In the genomic region with DNA sequence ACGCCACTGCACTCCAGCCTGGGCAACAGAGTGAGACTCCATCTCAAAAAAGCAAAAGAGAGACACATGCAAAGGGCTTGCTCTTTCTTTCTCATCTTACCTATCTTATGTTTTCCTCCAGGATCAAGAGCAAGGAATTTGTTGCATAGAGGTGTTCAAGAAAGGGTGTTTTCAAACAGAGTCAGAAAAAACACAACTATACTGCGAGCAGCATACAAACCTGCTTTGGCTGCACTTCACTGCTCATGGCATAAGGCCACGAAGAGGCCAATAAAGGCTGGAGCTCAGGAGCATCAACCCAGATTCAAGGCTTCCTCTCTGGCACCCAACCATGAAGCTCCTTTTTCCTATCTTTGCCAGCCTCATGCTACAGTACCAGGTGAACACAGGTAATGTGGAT, we compare ENCODE assay signal across 30 cellular contexts. TPM values are rescaled to one million over a fixed set of nuclear protein-coding genes. Genes with fewer than 3 reads are reported as not detected.
A peak's percentile ranks its signal among the peaks of the same experiment; 100 is the strongest.
DNase-seq lines count a peak whose midpoint lies in the region; ATAC-seq and TF ChIP-seq lines count a peak whose summit lies in the region.
"Had no signal": no experiment of that assay in that cellular context is flagged by ENCODE, and none has a peak within 500 bp of the region (broad histone marks: within the 10 kb centered on the region; RNA-seq: fewer than 3 reads in every experiment).

A gene with protein sequence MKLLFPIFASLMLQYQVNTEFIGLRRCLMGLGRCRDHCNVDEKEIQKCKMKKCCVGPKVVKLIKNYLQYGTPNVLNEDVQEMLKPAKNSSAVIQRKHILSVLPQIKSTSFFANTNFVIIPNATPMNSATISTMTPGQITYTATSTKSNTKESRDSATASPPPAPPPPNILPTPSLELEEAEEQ (plus strand): TSS at position 301 of the 400 bp plus-strand sequence. CDS start 31 bp downstream, at position 332.

- H3K9me3 ChIP-seq in CD8-positive, alpha-beta T cell (ENCODE audit: low read length): no peaks in the 10 kb centered on the region
- H3K9me3 ChIP-seq in neutrophil (no peaks in the 10 kb centered on the region), tibial nerve (no peaks in the 10 kb centered on the region)
- H3K9me3 ChIP-seq: adrenal gland, left lung, ovary, upper lobe of right lung had no signal

- H3K36me3 ChIP-seq in CD8-positive, alpha-beta T cell (ENCODE audit: insufficient read depth, low read length): no peaks in the 10 kb centered on the region
- H3K36me3 ChIP-seq in neutrophil: no peaks in the 10 kb centered on the region
- H3K36me3 ChIP-seq in tibial nerve: no peaks in the 10 kb centered on the region
- H3K36me3 ChIP-seq: adrenal gland, brain microvascular endothelial cell, left lung, ovary, upper lobe of right lung had no signal

- peak within 1 kb of the TSS; percentile 49 for H3K27ac Mint-ChIP-seq in T-helper 1 cell treated with Interleukin-12 subunit alpha and Interleukin-12 subunit beta and Interleukin-4 antibody, amounts not matched to agents 30 μg/mL and 1 μg/mL, for 36 hours
- peak within 1 kb of the TSS; percentile 82 for H3K27ac Mint-ChIP-seq in CD8-positive, alpha-beta T cell
- peak within 1 kb of the TSS; percentile 39 for H3K27ac Mint-ChIP-seq in activated naive CD8-positive, alpha-beta T cell treated with anti-CD3 and anti-CD28 coated beads, Interleukin-2, amount 10 ng/mL, durations not matched to agents 7 days and 5 days
- H3K27ac Mint-ChIP-seq: natural killer cell had no signal

- no peak for TF ChIP-seq CTCF in CD8-positive, alpha-beta T cell (IDR thresholded peaks at IDR 0.05)
- no peak for TF ChIP-seq CTCF in neutrophil (IDR thresholded peaks at IDR 0.05)
- no peak for TF ChIP-seq CTCF in tibial nerve (IDR thresholded peaks at IDR 0.05)

- POLR2A ChIA-PET in CD8-positive, alpha-beta T cell (lab: Charles Lee): interaction anchor here (0.8 kb wide), 1 partner anchor 10 kb away, joined by 3 read pairs; no protein-coding TSS in a partner anchor
- POLR2A ChIA-PET in activated naive CD8-positive, alpha-beta T cell treated with anti-CD3 and anti-CD28 coated beads, Interleukin-2, amount 10 ng/mL, durations not matched to agents 7 days and 5 days (lab: Charles Lee): interaction anchor here (0.7 kb wide), 1 partner anchor 10 kb away, joined by 3 read pairs; no protein-coding TSS in a partner anchor

- intact Hi-C loops in CD8-positive, alpha-beta T cell (cut with DNase I, micrococcal nuclease): no loop called here

- no peak within 1 kb of the TSS for H3K4me3 ChIP-seq in CD8-positive, alpha-beta T cell (ENCODE audit: low read depth, low read length)
- H3K4me3 ChIP-seq in neutrophil (ENCODE audit: low read depth in 1 of 2, low read length in 1 of 2) (no peak within 1 kb of the TSS), tibial nerve (no peak within 1 kb of the TSS)
- H3K4me3 ChIP-seq: adrenal gland, left lung, ovary, upper lobe of right lung had no signal

- DNase-seq in T-helper 1 cell: no peak
- DNase-seq in CD8-positive, alpha-beta T cell: no peak
- DNase-seq in activated naive CD8-positive, alpha-beta T cell treated with anti-CD3 and anti-CD28 coated beads, Interleukin-2, amount 10 ng/mL, durations not matched to agents 7 days and 5 days: no peak
- DNase-seq in tibial nerve (ENCODE audit: low spot score in 2 of 2): no peak
- no peak for DNase-seq in NCI-H2107 treated with DMSO at 0.1 percent for 48 hours (lab: John Stamatoyannopoulos, UW; ENCODE audit: unreplicated experiment)
- DNase-seq: activated CD8-positive, alpha-beta memory T cell treated with anti-CD3 and anti-CD28 coated beads, Interleukin-2, amount 50 U/mL, for 4 hours; adrenal gland; brain microvascular endothelial cell; DMS153; left lung; natural killer cell; NCI-H1092; NCI-H187; NCI-H2171 treated with DMSO at 0.1 percent for 48 hours; NCI-H524; ovary; PC-3; retina; small intestine; stimulated activated CD4-positive, alpha-beta T cell treated with anti-CD3 and anti-CD28 coated beads, Interleukin-1b, Interleukin-23, amount 100 ng/mL, for 48 hours; substantia nigra; upper lobe of right lung had no signal

- TF ChIP-seq EP300 in tibial nerve (IDR thresholded peaks at IDR 0.05): no peak

- H3K27me3 ChIP-seq in CD8-positive, alpha-beta T cell (ENCODE audit: insufficient read depth, low read length): no peaks in the 10 kb centered on the region
- H3K27me3 ChIP-seq in neutrophil (no peaks in the 10 kb centered on the region), tibial nerve (peaks cover 0 to 5% of the 10 kb centered on the region in 2 donors)
- H3K27me3 ChIP-seq: brain microvascular endothelial cell, left lung, ovary had no signal

- 82 to 91% methylated on average over 3 of the region's 3 CpGs for WGBS in tibial nerve, 2 donors

- no peak within 1 kb of the TSS for H3K4me3 Mint-ChIP-seq in T-helper 1 cell treated with Interleukin-12 subunit alpha and Interleukin-12 subunit beta and Interleukin-4 antibody, amounts not matched to agents 30 μg/mL and 1 μg/mL, for 36 hours
- no peak within 1 kb of the TSS for H3K4me3 Mint-ChIP-seq in CD8-positive, alpha-beta T cell
- H3K4me3 Mint-ChIP-seq in activated naive CD8-positive, alpha-beta T cell treated with anti-CD3 and anti-CD28 coated beads, Interleukin-2, amount 10 ng/mL, durations not matched to agents 7 days and 5 days: no peak within 1 kb of the TSS
- H3K4me3 Mint-ChIP-seq: natural killer cell had no signal

- H3K27ac ChIP-seq in CD8-positive, alpha-beta T cell (ENCODE audit: low read depth, low read length): no peak within 1 kb of the TSS
- H3K27ac ChIP-seq in neutrophil: peak within 1 kb of the TSS; percentile 70
- no peak within 1 kb of the TSS for H3K27ac ChIP-seq in tibial nerve
- H3K27ac ChIP-seq: 22Rv1, adrenal gland, brain microvascular endothelial cell, left lung, ovary, upper lobe of right lung had no signal

- peaks cover 5% of the 10 kb centered on the region for H3K9me3 Mint-ChIP-seq in T-helper 1 cell treated with Interleukin-12 subunit alpha and Interleukin-12 subunit beta and Interleukin-4 antibody, amounts not matched to agents 30 μg/mL and 1 μg/mL, for 36 hours
- H3K9me3 Mint-ChIP-seq in CD8-positive, alpha-beta T cell: no peaks in the 10 kb centered on the region
- peaks cover 3% of the 10 kb centered on the region for H3K9me3 Mint-ChIP-seq in activated naive CD8-positive, alpha-beta T cell treated with anti-CD3 and anti-CD28 coated beads, Interleukin-2, amount 10 ng/mL, durations not matched to agents 7 days and 5 days
- H3K9me3 Mint-ChIP-seq: natural killer cell had no signal

- peaks cover 15% of the 10 kb centered on the region for H3K4me1 Mint-ChIP-seq in T-helper 1 cell treated with Interleukin-12 subunit alpha and Interleukin-12 subunit beta and Interleukin-4 antibody, amounts not matched to agents 30 μg/mL and 1 μg/mL, for 36 hours (ENCODE audit: low read depth)
- peaks cover 23% of the 10 kb centered on the region for H3K4me1 Mint-ChIP-seq in CD8-positive, alpha-beta T cell (ENCODE audit: low read depth)
- H3K4me1 Mint-ChIP-seq in activated naive CD8-positive, alpha-beta T cell treated with anti-CD3 and anti-CD28 coated beads, Interleukin-2, amount 10 ng/mL, durations not matched to agents 7 days and 5 days: peaks cover 20% of the 10 kb centered on the region
- H3K4me1 Mint-ChIP-seq: natural killer cell had no signal

- no peak for ATAC-seq in CD8-positive, alpha-beta T cell
- no peak for ATAC-seq in activated naive CD8-positive, alpha-beta T cell treated with anti-CD3 and anti-CD28 coated beads, Interleukin-2, amount 10 ng/mL, durations not matched to agents 7 days and 5 days (ENCODE audit: low read depth)
- ATAC-seq in HG03045 (IDR thresholded peaks at IDR 0.05; ENCODE audit: unreplicated experiment): no peak
- ATAC-seq: left lung, natural killer cell, PC-3, SK-N-SH treated with all-trans-retinoic acid at 6 μM for 48 hours, upper lobe of right lung had no signal

- H3K4me1 ChIP-seq in CD8-positive, alpha-beta T cell (ENCODE audit: insufficient read depth, low read length): peaks cover 23% of the 10 kb centered on the region
- H3K4me1 ChIP-seq in neutrophil (ENCODE audit: control insufficient read depth in 1 of 2, insufficient read depth in 1 of 2, low read depth in 1 of 2, low read length in 1 of 2) (peaks cover 0 to 9% of the 10 kb centered on the region in 2 experiments), tibial nerve (no peaks in the 10 kb centered on the region)
- H3K4me1 ChIP-seq: adrenal gland, left lung, upper lobe of right lung had no signal

- CTCF ChIA-PET in CD8-positive, alpha-beta T cell (lab: Charles Lee): interaction anchor here (0.6 to 1.3 kb wide), 3 partner anchors 18 to 62 kb away, joined by 3 to 4 read pairs (median 4); no protein-coding TSS in a partner anchor

- peaks cover 27% of the 10 kb centered on the region for H3K27me3 Mint-ChIP-seq in T-helper 1 cell treated with Interleukin-12 subunit alpha and Interleukin-12 subunit beta and Interleukin-4 antibody, amounts not matched to agents 30 μg/mL and 1 μg/mL, for 36 hours (ENCODE audit: low read depth)
- peaks cover 4% of the 10 kb centered on the region for H3K27me3 Mint-ChIP-seq in CD8-positive, alpha-beta T cell (ENCODE audit: low read depth)
- H3K27me3 Mint-ChIP-seq in activated naive CD8-positive, alpha-beta T cell treated with anti-CD3 and anti-CD28 coated beads, Interleukin-2, amount 10 ng/mL, durations not matched to agents 7 days and 5 days: peaks cover 15% of the 10 kb centered on the region

- no peak for TF ChIP-seq POLR2A in tibial nerve (IDR thresholded peaks at IDR 0.05)

- H3K36me3 Mint-ChIP-seq in T-helper 1 cell treated with Interleukin-12 subunit alpha and Interleukin-12 subunit beta and Interleukin-4 antibody, amounts not matched to agents 30 μg/mL and 1 μg/mL, for 36 hours (ENCODE audit: low read depth): peaks cover 1% of the 10 kb centered on the region
- H3K36me3 Mint-ChIP-seq in CD8-positive, alpha-beta T cell: no peaks in the 10 kb centered on the region
- H3K36me3 Mint-ChIP-seq in activated naive CD8-positive, alpha-beta T cell treated with anti-CD3 and anti-CD28 coated beads, Interleukin-2, amount 10 ng/mL, durations not matched to agents 7 days and 5 days: no peaks in the 10 kb centered on the region
- H3K36me3 Mint-ChIP-seq: natural killer cell had no signal

RNA-seq across cellular contexts. Expression of the gene that starts here (rescaled TPM):
- total RNA-seq in CD8-positive, alpha-beta T cell: not detected
- not detected for total RNA-seq in activated naive CD8-positive, alpha-beta T cell treated with anti-CD3 and anti-CD28 coated beads, Interleukin-2, amount 10 ng/mL, durations not matched to agents 7 days and 5 days
- not detected for total RNA-seq in tibial nerve
- total RNA-seq: adrenal gland, chondrocyte, H1, left lung, LHCN-M2, natural killer cell, ovary, PC-3, upper lobe of right lung had no signal
